Comparison of ENCODE assay signal across 22 cellular contexts in the genomic region with DNA sequence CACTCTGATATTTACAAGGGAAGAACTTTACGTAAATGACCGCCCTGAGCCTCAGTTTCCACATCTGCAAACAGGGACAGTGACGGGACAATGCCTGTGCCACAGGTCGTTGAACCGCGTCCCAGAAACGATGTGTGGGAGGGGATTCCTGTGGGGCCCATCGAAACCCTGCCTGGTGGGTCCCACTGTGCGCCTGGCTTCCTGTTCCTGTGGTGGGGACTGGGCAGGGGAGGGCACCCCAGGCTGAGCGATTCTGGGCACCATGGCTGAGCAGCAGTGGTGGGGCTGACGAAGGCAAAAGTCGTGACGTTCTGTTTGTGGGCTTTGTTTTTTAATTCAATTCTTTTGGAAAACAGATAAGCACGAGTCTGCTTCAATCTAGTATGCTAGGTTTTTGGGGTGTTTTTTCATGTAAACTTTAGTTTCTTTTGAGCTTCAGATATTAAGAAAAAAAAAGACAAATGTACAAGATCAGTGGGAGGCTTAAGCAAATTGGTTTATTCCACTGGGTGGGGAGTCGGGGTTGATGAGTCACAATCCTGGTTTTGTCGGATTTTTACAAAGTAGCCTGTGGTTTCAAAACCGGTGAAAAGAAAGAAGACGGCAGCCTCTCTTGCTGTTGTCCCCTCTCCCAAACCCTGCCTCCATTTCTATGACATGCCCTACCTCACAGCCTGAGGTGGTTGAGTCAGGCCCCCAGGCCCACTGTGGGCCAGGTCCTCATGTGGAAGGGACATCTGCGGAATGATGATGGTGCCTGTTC. TPM values are rescaled to one million over a fixed set of nuclear protein-coding genes. Genes with fewer than 3 reads are reported as not detected.
A peak's percentile ranks its signal among the peaks of the same experiment; 100 is the strongest.
DNase-seq lines count a peak whose midpoint lies in the region; ATAC-seq and TF ChIP-seq lines count a peak whose summit lies in the region.
"Had no signal": no experiment of that assay in that cellular context is flagged by ENCODE, and none has a peak within 500 bp of the region (broad histone marks: within the 10 kb centered on the region; RNA-seq: fewer than 3 reads in every experiment).

No MANE protein-coding gene starts in this region.

- peaks cover 45% of the 10 kb centered on the region for H3K27me3 Mint-ChIP-seq in activated CD4-positive, alpha-beta T cell treated with anti-CD3 and anti-CD28 coated beads for 36 hours
- peaks cover 17% of the 10 kb centered on the region for H3K27me3 Mint-ChIP-seq in H9 (ENCODE audit: low read depth)

- no peak overlapping the region for H3K9ac ChIP-seq in H9 (ENCODE audit: extremely low read depth, insufficient read length, low read length)
- H3K9ac ChIP-seq: neural progenitor cell had no signal

- H2BK20ac ChIP-seq in H9 (ENCODE audit: low read depth, low read length, poor library complexity, severe bottlenecking) = no peak overlapping the region

- peak; percentile 39 for ATAC-seq in activated CD4-positive, alpha-beta T cell treated with anti-CD3 and anti-CD28 coated beads for 36 hours

- no peak overlapping the region for H3K56ac ChIP-seq in H9 (ENCODE audit: insufficient read length, low read depth, low read length)

- no peak overlapping the region for H2BK120ac ChIP-seq in H9 (ENCODE audit: low read depth, low read length, poor library complexity, severe bottlenecking)

- H3K23ac ChIP-seq in H9 (ENCODE audit: insufficient read length, low read depth, low read length) = no peak overlapping the region

- no peak overlapping the region for H4K8ac ChIP-seq in H9 (replicated peaks; ENCODE audit: insufficient read length, low read depth, low read length)

- no CpG with 5 or more reads among the region's 19 CpGs for WGBS in H9 (ENCODE audit: extremely low coverage, insufficient read length, low lambda C conversion rate)

- no peaks in the 10 kb centered on the region for H3K9me3 Mint-ChIP-seq in activated CD4-positive, alpha-beta T cell treated with anti-CD3 and anti-CD28 coated beads for 36 hours (ENCODE audit: low read depth)
- peaks cover 0 to 3% of the 10 kb centered on the region in 2 experiments; a peak in 1 of 5 replicates for H3K9me3 Mint-ChIP-seq in H9
- H3K9me3 Mint-ChIP-seq: CD4-positive, CD25-positive, alpha-beta regulatory T cell; mesothelial cell of epicardium; neural progenitor cell had no signal

- H3K18ac ChIP-seq in H9 (ENCODE audit: insufficient read length, low read depth, low read length) = no peak overlapping the region

- no peak overlapping the region for H3T11ph ChIP-seq in H9 (ENCODE audit: low read length)

- no peak overlapping the region for H2BK12ac ChIP-seq in H9 (ENCODE audit: insufficient read length, low read depth, low read length)

- H3K4me3 Mint-ChIP-seq in activated CD4-positive, alpha-beta T cell treated with anti-CD3 and anti-CD28 coated beads for 36 hours = no peak overlapping the region
- H3K4me3 Mint-ChIP-seq in H9 = no peak overlapping the region
- H3K4me3 Mint-ChIP-seq: brain; CD4-positive, CD25-positive, alpha-beta regulatory T cell; mesothelial cell of epicardium; neural progenitor cell had no signal

- H2AFZ ChIP-seq in H9 (ENCODE audit: low read length) = no peak overlapping the region
- H2AFZ ChIP-seq: hepatocyte, neural progenitor cell had no signal

- H3K27ac Mint-ChIP-seq in activated CD4-positive, alpha-beta T cell treated with anti-CD3 and anti-CD28 coated beads for 36 hours = no peak overlapping the region
- no peak overlapping the region for H3K27ac Mint-ChIP-seq in H9
- H3K27ac Mint-ChIP-seq: brain; CD4-positive, CD25-positive, alpha-beta regulatory T cell; mesothelial cell of epicardium; neural progenitor cell had no signal

- H3K4me2 ChIP-seq in H9 (ENCODE audit: insufficient read depth, insufficient read length, low read length) = no peak overlapping the region
- H3K4me2 ChIP-seq: hepatocyte, neural progenitor cell had no signal

- DNase-seq in activated CD4-positive, alpha-beta T cell treated with anti-CD3 and anti-CD28 coated beads for 36 hours = peak; percentile 26
- DNase-seq in activated CD4-positive, alpha-beta T cell treated with anti-CD3 and anti-CD28 coated beads for 48 hours = no peak
- DNase-seq in OCI-M1 (lab: John Stamatoyannopoulos, UW) = peak; percentile 1
- DNase-seq in amniotic epithelial cell (ENCODE audit: low read depth) = peak; percentile 20
- DNase-seq in stimulated activated CD8-positive, alpha-beta memory T cell treated with anti-CD3 and anti-CD28 coated beads, Interleukin-4, amount 100 ng/mL, for 48 hours = peak; percentile 61
- no peak for DNase-seq in H9
- DNase-seq in KG1 (lab: John Stamatoyannopoulos, UW) = no peak
- no peak for DNase-seq in DMS153 treated with DMSO at 0.1 percent for 48 hours (lab: John Stamatoyannopoulos, UW; ENCODE audit: unreplicated experiment)
- DNase-seq: activated CD4-positive, alpha-beta T cell treated with anti-CD3 and anti-CD28 coated beads for 4 hours; activated gamma-delta T cell treated with Interleukin-2 at 50 U/mL for 16 hours; CD4-positive, CD25-positive, alpha-beta regulatory T cell; EL; NCI-H1105 treated with DMSO at 0.1 percent for 48 hours; NCI-H2227 treated with DMSO at 0.1 percent for 48 hours; SHP77; stimulated activated CD4-positive, alpha-beta T cell treated with anti-CD3 and anti-CD28 coated beads, Interleukin-1b, Interleukin-23, amount 100 ng/mL, for 48 hours; transverse colon had no signal

- no peaks in the 10 kb centered on the region for H3K79me2 ChIP-seq in H9 (ENCODE audit: insufficient read depth, low read length)
- H3K79me2 ChIP-seq: hepatocyte had no signal

- no peak overlapping the region for H2BK15ac ChIP-seq in H9 (ENCODE audit: low read depth, low read length)

- no peak overlapping the region for H2AK5ac ChIP-seq in H9 (ENCODE audit: insufficient read length, low read length)

- no peaks in the 10 kb centered on the region for H3K4me1 ChIP-seq in H9 (ENCODE audit: insufficient read depth, low read length)
- H3K4me1 ChIP-seq: neural progenitor cell, transverse colon had no signal

- no peaks in the 10 kb centered on the region for H3K9me3 ChIP-seq in H9 (ENCODE audit: control insufficient read depth, low read depth, low read length)
- H3K9me3 ChIP-seq: transverse colon had no signal

- TF ChIP-seq CTCF in H9 (conservative IDR thresholded peaks at IDR 0.05) = no peak

- H4K5ac ChIP-seq in H9 (ENCODE audit: insufficient read length, low read depth, low read length) = no peak overlapping the region

- no peaks in the 10 kb centered on the region for H3K36me3 Mint-ChIP-seq in activated CD4-positive, alpha-beta T cell treated with anti-CD3 and anti-CD28 coated beads for 36 hours (ENCODE audit: low read depth)
- peaks cover 0 to 4% (median 2%) of the 10 kb centered on the region in 3 experiments; a peak in 3 of 7 replicates for H3K36me3 Mint-ChIP-seq in H9 (ENCODE audit: insufficient read depth in 1 of 3, low read depth in 3 of 3)
- H3K36me3 Mint-ChIP-seq: brain; CD4-positive, CD25-positive, alpha-beta regulatory T cell; mesothelial cell of epicardium; neural progenitor cell had no signal

- H3K27me3 ChIP-seq in H9 (ENCODE audit: insufficient read depth, low read length) = no peaks in the 10 kb centered on the region
- H3K27me3 ChIP-seq: hepatocyte, neural progenitor cell had no signal

- CTCF ChIA-PET in activated CD4-positive, alpha-beta T cell treated with anti-CD3 and anti-CD28 coated beads for 36 hours (lab: Charles Lee) = interaction anchor here (0.7 to 0.8 kb wide), 2 partner anchors 12 to 43 kb away, joined by 3 to 4 read pairs; no protein-coding TSS in a partner anchor

- H3K79me1 ChIP-seq in H9 (ENCODE audit: insufficient read depth, low read depth, low read length, poor library complexity, severe bottlenecking) = no peaks in the 10 kb centered on the region

- H3K27ac ChIP-seq in H9 (ENCODE audit: insufficient read length, low read depth, low read length) = no peak overlapping the region
- H3K27ac ChIP-seq: 22Rv1, hepatocyte, neural progenitor cell, transverse colon had no signal

- no peaks in the 10 kb centered on the region for H4K20me1 ChIP-seq in H9 (ENCODE audit: control insufficient read depth, insufficient read depth, insufficient read length)

- peaks cover 2% of the 10 kb centered on the region for H3K4me1 Mint-ChIP-seq in activated CD4-positive, alpha-beta T cell treated with anti-CD3 and anti-CD28 coated beads for 36 hours
- peaks cover 30 to 40% of the 10 kb centered on the region in 2 experiments for H3K4me1 Mint-ChIP-seq in H9
- H3K4me1 Mint-ChIP-seq: CD4-positive, CD25-positive, alpha-beta regulatory T cell; mesothelial cell of epicardium had no signal

- no peaks in the 10 kb centered on the region for H3K23me2 ChIP-seq in H9 (ENCODE audit: insufficient read length, low read depth, low read length, poor library complexity, severe bottlenecking)

- no peak overlapping the region for H3K4ac ChIP-seq in H9 (ENCODE audit: low read depth, low read length)

- POLR2A ChIA-PET in activated CD4-positive, alpha-beta T cell treated with anti-CD3 and anti-CD28 coated beads for 36 hours (lab: Charles Lee) = no interaction called here

- no peak overlapping the region; the same call in 1 of the 2 replicates for H3K14ac ChIP-seq in H9 (ENCODE audit: insufficient read depth, low read length)

- intact Hi-C loops in activated CD4-positive, alpha-beta T cell treated with anti-CD3 and anti-CD28 coated beads for 36 hours (cut with DNase I, micrococcal nuclease) = loop anchor here (10.0 kb wide), 2 partner anchors 325 to 1195 kb away; no protein-coding TSS in a partner anchor

- H4K91ac ChIP-seq in H9 (ENCODE audit: insufficient read length, low read depth, low read length) = no peak overlapping the region

- no peak overlapping the region for H2BK5ac ChIP-seq in H9 (ENCODE audit: insufficient read length, low read length)

RNA-seq across cellular contexts. Expression of gene GNAS-AS1, which starts 40.4 kb away (rescaled TPM):
- total RNA-seq in activated CD4-positive, alpha-beta T cell treated with anti-CD3 and anti-CD28 coated beads for 36 hours = 1 to 10 TPM; 1.1 to 1.9 TPM
- total RNA-seq in H9 (2021) = 8.6 and 11.3 TPM in 2 replicates
- total RNA-seq: hepatocyte had no signal

RNA-seq across cellular contexts. Expression of gene GNAS, which starts 42.2 kb away (rescaled TPM):
- total RNA-seq in activated CD4-positive, alpha-beta T cell treated with anti-CD3 and anti-CD28 coated beads for 36 hours = 100 to 1,000 TPM; 713 to 965 TPM
- 918 and 920 TPM in 2 replicates for total RNA-seq in H9 (2021)

Comparison
In these comparisons a context has a peak if more than half of its experiments do, and no peak if none do; other contexts are left out.
1. DNase-seq: peak in activated CD4-positive, alpha-beta T cell treated with anti-CD3 and anti-CD28 coated beads for 36 hours (single experiment), OCI-M1 (single experiment), amniotic epithelial cell (single experiment) and stimulated activated CD8-positive, alpha-beta memory T cell treated with anti-CD3 and anti-CD28 coated beads, Interleukin-4, amount 100 ng/mL, for 48 hours (single experiment); none in activated CD4-positive, alpha-beta T cell treated with anti-CD3 and anti-CD28 coated beads for 48 hours (single experiment), H9 (single experiment), KG1 (single experiment) and DMS153 treated with DMSO at 0.1 percent for 48 hours (single experiment).